Comparison of ENCODE assay signal across 12 cellular contexts in genomic region chr5:77066823-77067442, GRCh38. TPM values are rescaled to one million over a fixed set of nuclear protein-coding genes. Genes with fewer than 3 reads are reported as not detected.
A peak's percentile ranks its signal among the peaks of the same experiment; 100 is the strongest.
DNase-seq lines count a peak whose midpoint lies in the region; ATAC-seq and TF ChIP-seq lines count a peak whose summit lies in the region.
"Had no signal": no experiment of that assay in that cellular context is flagged by ENCODE, and none has a peak within 500 bp of the region (broad histone marks: within the 10 kb centered on the region; RNA-seq: fewer than 3 reads in every experiment).

No MANE protein-coding gene starts in this region.

- peaks cover 2% of the 10 kb centered on the region for H3K4me1 ChIP-seq in fibroblast of lung (ENCODE audit: control insufficient read depth, extremely low read depth, insufficient read depth, low read length)
- H3K4me1 ChIP-seq: transverse colon had no signal

- H3K4me3 ChIP-seq in Jurkat, Clone E6-1 (ENCODE audit: low read length), result no peak overlapping the region
- H3K4me3 ChIP-seq in fibroblast of lung (replicated peaks in 1 of 4; ENCODE audit: control extremely low read depth in 1 of 4, insufficient read depth in 1 of 4, low read depth in 3 of 4, low read length in 4 of 4), result no peak overlapping the region
- H3K4me3 ChIP-seq: spleen, transverse colon had no signal

- no peaks in the 10 kb centered on the region for H3K79me2 ChIP-seq in fibroblast of lung (ENCODE audit: control insufficient read depth, insufficient read depth, low read length)

- no peaks in the 10 kb centered on the region for H3K27me3 ChIP-seq in fibroblast of lung (ENCODE audit: control insufficient read depth, insufficient read depth, low read length)
- H3K27me3 ChIP-seq: spleen, transverse colon had no signal

- no peaks in the 10 kb centered on the region for H3K9me3 ChIP-seq in fibroblast of lung (ENCODE audit: control insufficient read depth, insufficient read depth, low read depth, low read length)
- H3K9me3 ChIP-seq: spleen, transverse colon had no signal

- no peak overlapping the region for H3K9ac ChIP-seq in fibroblast of lung (ENCODE audit: insufficient read depth, low read length)

- no peak for TF ChIP-seq CTCF in fibroblast of lung (conservative IDR thresholded peaks at IDR 0.05 in 1 of 2, IDR thresholded peaks at IDR 0.05 in 1 of 2; ENCODE audit: low read depth in 1 of 2, low read length in 2 of 2)

- H3K27ac ChIP-seq in fibroblast of lung (ENCODE audit: insufficient read depth, low read length), result no peak overlapping the region
- H3K27ac ChIP-seq: transverse colon, WERI-Rb-1 had no signal

- H2AFZ ChIP-seq in fibroblast of lung (ENCODE audit: low read length), result no peak overlapping the region

- H3K4me2 ChIP-seq in fibroblast of lung (ENCODE audit: extremely low read depth, insufficient read depth, low read length), result peak overlapping the region; percentile 48

- peak; percentile 72 for DNase-seq in AG08395 (ENCODE audit: low spot score)
- DNase-seq in Jurkat, Clone E6-1 (ENCODE audit: low read depth, low spot score), result peak; percentile 58
- DNase-seq in fibroblast of lung (ENCODE audit: low read depth in 2 of 2), result peak; percentile 68 to 92
- no peak for DNase-seq in NK-92 (lab: John Stamatoyannopoulos, UW; ENCODE audit: unreplicated experiment)
- DNase-seq in NCI-H187 treated with DMSO at 0.1 percent for 48 hours (lab: John Stamatoyannopoulos, UW), result no peak
- DNase-seq: spleen, transverse colon, WERI-Rb-1 had no signal

- H4K20me1 ChIP-seq in fibroblast of lung (ENCODE audit: control insufficient read depth, extremely low read depth, insufficient read depth, low read length), result no peaks in the 10 kb centered on the region

- H3K36me3 ChIP-seq in fibroblast of lung (ENCODE audit: control insufficient read depth, insufficient read depth, low read length), result no peaks in the 10 kb centered on the region
- H3K36me3 ChIP-seq: WERI-Rb-1 had no signal

- ATAC-seq in GM21390 (IDR thresholded peaks at IDR 0.05; ENCODE audit: unreplicated experiment) (peak; percentile 56), HG02884 (IDR thresholded peaks at IDR 0.05; ENCODE audit: unreplicated experiment) (no peak), GM18868 (IDR thresholded peaks at IDR 0.05; ENCODE audit: unreplicated experiment) (no peak)
- ATAC-seq: HCT116 had no signal

RNA-seq across cellular contexts. Expression of gene ZBED3, which starts 20.2 kb away (rescaled TPM):
- 12.3 TPM for polyA plus RNA-seq in Jurkat, Clone E6-1 (2012; ENCODE audit: insufficient read depth, insufficient read length)
- 1.0 and 1.7 TPM in 2 replicates for total RNA-seq in fibroblast of lung
- 3.0 and 4.6 TPM in 2 replicates for polyA plus RNA-seq in fibroblast of lung
- 2.1 and 2.2 TPM in 2 replicates for polyA plus RNA-seq in fibroblast of lung (2012)
- 2.8 and 3.1 TPM in 2 replicates for polyA minus RNA-seq in fibroblast of lung (ENCODE audit: low replicate concordance)

RNA-seq across cellular contexts. Expression of gene AGGF1, which starts 36.7 kb away (rescaled TPM):
- polyA plus RNA-seq in Jurkat, Clone E6-1 (2012; ENCODE audit: insufficient read depth, insufficient read length), result 19.2 TPM
- 25.1 and 25.2 TPM in 2 replicates for total RNA-seq in fibroblast of lung
- 14.1 and 15.5 TPM in 2 replicates for polyA plus RNA-seq in fibroblast of lung
- 13.2 and 14.5 TPM in 2 replicates for polyA plus RNA-seq in fibroblast of lung (2012)
- polyA minus RNA-seq in fibroblast of lung (ENCODE audit: low replicate concordance), result 1.3 TPM in 2 replicates

Comparison
In these comparisons a context has a peak if more than half of its experiments do, and no peak if none do; other contexts are left out.
1. DNase-seq: peak in AG08395 (single experiment), Jurkat, Clone E6-1 (single experiment) and fibroblast of lung (2 of 2); none in NK-92 (single experiment) and NCI-H187 treated with DMSO at 0.1 percent for 48 hours (single experiment).